ENCODE assay signal across 11 cellular contexts in the genomic region with DNA sequence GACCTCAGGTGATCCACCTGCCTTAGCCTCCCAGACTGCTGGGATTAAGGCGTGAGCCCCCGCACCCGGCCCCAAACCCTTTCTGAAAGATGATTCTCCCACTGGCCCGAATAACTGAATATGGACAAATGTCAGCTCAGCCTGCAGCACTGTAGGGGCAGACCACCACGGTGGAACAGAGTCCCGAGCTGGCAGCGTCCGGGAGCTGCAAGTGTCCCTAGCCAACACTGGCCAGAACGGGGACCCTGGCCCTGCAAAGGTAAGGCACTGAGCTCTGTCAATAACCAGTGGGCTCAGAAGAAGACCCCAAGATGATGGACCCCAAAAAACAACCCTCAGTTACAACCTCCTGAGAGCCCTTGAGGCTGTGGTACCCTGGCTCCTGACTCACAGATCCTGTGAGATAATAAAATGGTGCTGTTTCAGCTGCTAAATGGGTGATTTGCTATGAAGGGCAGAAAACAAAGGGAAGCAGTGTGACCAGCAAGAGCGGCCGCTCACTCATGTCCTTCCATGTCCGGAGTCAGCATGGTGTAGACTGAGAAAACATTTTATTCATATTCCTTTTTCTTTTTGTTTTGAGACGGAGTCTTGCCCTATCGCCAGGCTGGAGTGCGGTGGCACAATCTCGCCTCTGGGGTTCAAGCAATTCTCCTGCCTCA. TPM values are rescaled to one million over a fixed set of nuclear protein-coding genes. Genes with fewer than 3 reads are reported as not detected.
DNase-seq lines count a peak whose midpoint lies in the region; ATAC-seq, FAIRE-seq and TF ChIP-seq lines count a peak whose summit lies in the region.
"Had no signal": no experiment of that assay in that cellular context is flagged by ENCODE, and none has a peak within 500 bp of the region (broad histone marks: within the 10 kb centered on the region; RNA-seq: fewer than 3 reads in every experiment).

No MANE protein-coding gene starts in this region.

- peak overlapping the region; percentile 99 for H3K27ac Mint-ChIP-seq in CD8-positive, alpha-beta T cell
- H3K27ac Mint-ChIP-seq in astrocyte (ENCODE audit: unreplicated experiment), result peak overlapping the region; percentile 97
- peak overlapping the region; percentile 31 to 100 (median 99) for H3K27ac Mint-ChIP-seq in naive thymus-derived CD8-positive, alpha-beta T cell

- H3K4me1 Mint-ChIP-seq in CD8-positive, alpha-beta T cell (ENCODE audit: low read depth), result peaks cover 53% of the 10 kb centered on the region
- H3K4me1 Mint-ChIP-seq in astrocyte (ENCODE audit: low read depth, unreplicated experiment), result peaks cover 27% of the 10 kb centered on the region
- H3K4me1 Mint-ChIP-seq in naive thymus-derived CD8-positive, alpha-beta T cell, result peaks cover 35 to 67% (median 61%) of the 10 kb centered on the region in 4 donors

- H3K9me3 ChIP-seq in CD8-positive, alpha-beta T cell (ENCODE audit: low read length), result no peaks in the 10 kb centered on the region
- H3K9me3 ChIP-seq in astrocyte (ENCODE audit: insufficient read depth, low read depth, low read length), result no peaks in the 10 kb centered on the region

- H3K4me3 Mint-ChIP-seq in CD8-positive, alpha-beta T cell, result peak overlapping the region; percentile 97
- peak overlapping the region; percentile 100 for H3K4me3 Mint-ChIP-seq in astrocyte (ENCODE audit: unreplicated experiment)
- peak overlapping the region; percentile 95 to 100 (median 99) for H3K4me3 Mint-ChIP-seq in naive thymus-derived CD8-positive, alpha-beta T cell

- POLR2A ChIA-PET in CD8-positive, alpha-beta T cell (lab: Charles Lee), result interaction anchor here (1.7 kb wide), 1 partner anchor 89 kb away, joined by 5 read pairs; no protein-coding TSS in a partner anchor
- POLR2A ChIA-PET in naive thymus-derived CD8-positive, alpha-beta T cell (lab: Charles Lee), result interaction anchor here (0.6 to 2.9 kb wide), 8 partner anchors 15 to 836 kb away, joined by 3 to 13 read pairs (median 4); a partner anchor contains a TSS

- peaks cover 53% of the 10 kb centered on the region for H3K36me3 Mint-ChIP-seq in CD8-positive, alpha-beta T cell
- H3K36me3 Mint-ChIP-seq in astrocyte (ENCODE audit: low read depth, unreplicated experiment), result peaks cover 5% of the 10 kb centered on the region
- H3K36me3 Mint-ChIP-seq in naive thymus-derived CD8-positive, alpha-beta T cell, result peaks cover 0 to 40% (median 10%) of the 10 kb centered on the region in 3 donors

- H2AFZ ChIP-seq in KMS-11 (ENCODE audit: low read depth) (no peak overlapping the region), astrocyte (ENCODE audit: low read depth, low read length) (no peak overlapping the region)

- no peak for TF ChIP-seq CTCF in CD8-positive, alpha-beta T cell (IDR thresholded peaks at IDR 0.05)
- no peak for TF ChIP-seq CTCF in KMS-11 (conservative IDR thresholded peaks at IDR 0.05; ENCODE audit: low read depth, low read length)
- TF ChIP-seq CTCF in astrocyte (IDR thresholded peaks at IDR 0.05; ENCODE audit: insufficient read depth, low read depth, low read length), result no peak

- peaks cover 19% of the 10 kb centered on the region for H3K36me3 ChIP-seq in CD8-positive, alpha-beta T cell (ENCODE audit: insufficient read depth, low read length)
- H3K36me3 ChIP-seq in KMS-11 (ENCODE audit: insufficient read depth), result no peaks in the 10 kb centered on the region
- H3K36me3 ChIP-seq in astrocyte (ENCODE audit: insufficient read depth, low read length), result no peaks in the 10 kb centered on the region

- no peaks in the 10 kb centered on the region for H3K9me3 Mint-ChIP-seq in CD8-positive, alpha-beta T cell
- no peaks in the 10 kb centered on the region for H3K9me3 Mint-ChIP-seq in astrocyte (ENCODE audit: unreplicated experiment)
- H3K9me3 Mint-ChIP-seq in naive thymus-derived CD8-positive, alpha-beta T cell, result no peaks in the 10 kb centered on the region

- no peaks in the 10 kb centered on the region for H3K27me3 Mint-ChIP-seq in CD8-positive, alpha-beta T cell (ENCODE audit: low read depth)
- no peaks in the 10 kb centered on the region for H3K27me3 Mint-ChIP-seq in astrocyte (ENCODE audit: low read depth, unreplicated experiment)
- no peaks in the 10 kb centered on the region for H3K27me3 Mint-ChIP-seq in naive thymus-derived CD8-positive, alpha-beta T cell

- no peak for DNase-seq in CD8-positive, alpha-beta T cell
- DNase-seq in astrocyte (ENCODE audit: low read depth), result no peak
- no peak for DNase-seq in naive thymus-derived CD8-positive, alpha-beta T cell
- no peak for DNase-seq in DMS79 (lab: John Stamatoyannopoulos, UW)
- no peak for DNase-seq in NCI-H345 treated with DMSO at 0.1 percent for 48 hours (lab: John Stamatoyannopoulos, UW; ENCODE audit: unreplicated experiment)
- DNase-seq: activated CD4-positive, alpha-beta T cell treated with anti-CD3 and anti-CD28 coated beads, Interleukin-2, amount 50 U/mL, for 48 hours; NCI-H524 had no signal

- no peak overlapping the region for H3K27ac ChIP-seq in CD8-positive, alpha-beta T cell (ENCODE audit: low read depth, low read length)
- H3K27ac ChIP-seq in KMS-11 (no peak overlapping the region), astrocyte (ENCODE audit: low read depth, low read length) (peak overlapping the region; percentile 90)

- H3K27me3 ChIP-seq in CD8-positive, alpha-beta T cell (ENCODE audit: insufficient read depth, low read length), result no peaks in the 10 kb centered on the region
- H3K27me3 ChIP-seq in KMS-11 (ENCODE audit: insufficient read depth, low read depth), result no peaks in the 10 kb centered on the region
- no peaks in the 10 kb centered on the region for H3K27me3 ChIP-seq in astrocyte (ENCODE audit: insufficient read depth, low read length)

- H3K79me2 ChIP-seq in KMS-11 (ENCODE audit: insufficient read depth, low read depth) (peaks cover 46% of the 10 kb centered on the region), astrocyte (ENCODE audit: insufficient read depth, low read length) (peaks cover 69% of the 10 kb centered on the region)

- no peak overlapping the region for H3K9ac ChIP-seq in KMS-11
- peak overlapping the region; percentile 87 for H3K9ac ChIP-seq in astrocyte (ENCODE audit: low read length)

- H3K4me3 ChIP-seq in CD8-positive, alpha-beta T cell (ENCODE audit: low read depth, low read length), result peak overlapping the region; percentile 93
- H3K4me3 ChIP-seq in KMS-11 (IDR thresholded peaks at IDR 0.05; ENCODE audit: insufficient read depth, low read depth, low read length) (no peak overlapping the region), astrocyte (ENCODE audit: insufficient read depth, low read depth, low read length) (peak overlapping the region; percentile 95)

- H4K20me1 ChIP-seq in KMS-11 (ENCODE audit: insufficient read depth), result no peaks in the 10 kb centered on the region
- H4K20me1 ChIP-seq in astrocyte (ENCODE audit: insufficient read depth, low read length), result peaks cover 58% of the 10 kb centered on the region

- FAIRE-seq in astrocyte (lab: Jason Lieb, UNC), result no peak

- ATAC-seq in CD8-positive, alpha-beta T cell, result no peak
- ATAC-seq in naive thymus-derived CD8-positive, alpha-beta T cell, result no peak
- ATAC-seq in HG02981 (IDR thresholded peaks at IDR 0.05; ENCODE audit: unreplicated experiment) (no peak), GM21526 (IDR thresholded peaks at IDR 0.05; ENCODE audit: low FRiP score, unreplicated experiment) (no peak)

- CTCF ChIA-PET in CD8-positive, alpha-beta T cell (lab: Charles Lee), result interaction anchor here (0.9 to 1.9 kb wide), 3 partner anchors 38 to 65 kb away, joined by 3 to 7 read pairs (median 6); no protein-coding TSS in a partner anchor

- peak overlapping the region; percentile 96 for H3K4me2 ChIP-seq in KMS-11
- H3K4me2 ChIP-seq in astrocyte (ENCODE audit: low read length), result peak overlapping the region; percentile 90

- intact Hi-C loops in CD8-positive, alpha-beta T cell (cut with DNase I, micrococcal nuclease), result loop anchor here (5.0 kb wide), 3 partner anchors 40 to 855 kb away; a partner anchor contains a TSS

- peaks cover 43% of the 10 kb centered on the region for H3K4me1 ChIP-seq in CD8-positive, alpha-beta T cell (ENCODE audit: insufficient read depth, low read length)
- H3K4me1 ChIP-seq in KMS-11 (ENCODE audit: low read depth, poor library complexity, severe bottlenecking) (peaks cover 24% of the 10 kb centered on the region), astrocyte (ENCODE audit: insufficient read depth, low read length) (peaks cover 15% of the 10 kb centered on the region)

RNA-seq across cellular contexts. Expression of a gene that starts 1.6 kb away (rescaled TPM):
- total RNA-seq in CD8-positive, alpha-beta T cell, result 100 to 1,000 TPM; 103 to 113 TPM
- total RNA-seq in astrocyte, result 91.4 and 97.6 TPM in 2 replicates
- 100 to 1,000 TPM in 1 of 2 experiments, 10 to 100 TPM in 1; 99.1 to 102 TPM for total RNA-seq in naive thymus-derived CD8-positive, alpha-beta T cell
- polyA plus RNA-seq in naive thymus-derived CD8-positive, alpha-beta T cell, result 100 to 1,000 TPM; 187 to 197 (median 196) TPM

RNA-seq across cellular contexts. Expression of a gene that starts 1.7 kb away (rescaled TPM):
- 100 to 1,000 TPM; 123 to 126 TPM for total RNA-seq in CD8-positive, alpha-beta T cell
- total RNA-seq in astrocyte, result 52.2 and 55.4 TPM in 2 replicates
- 100 to 1,000 TPM; 166 to 175 TPM for total RNA-seq in naive thymus-derived CD8-positive, alpha-beta T cell
- 10 to 100 TPM; 10.5 to 17.3 (median 11.0) TPM for polyA plus RNA-seq in naive thymus-derived CD8-positive, alpha-beta T cell

RNA-seq across cellular contexts. Expression of a gene that starts 18.9 kb away (rescaled TPM):
- total RNA-seq in CD8-positive, alpha-beta T cell, result under 1 TPM; 0.33 to 0.46 TPM
- not detected in 2 replicates for total RNA-seq in astrocyte
- total RNA-seq in naive thymus-derived CD8-positive, alpha-beta T cell, result 1 to 10 TPM; 1.1 to 1.4 TPM
- 1 to 10 TPM; 2.7 to 9.2 (median 5.1) TPM for polyA plus RNA-seq in naive thymus-derived CD8-positive, alpha-beta T cell
- total RNA-seq: lung microvascular endothelial cell had no signal

RNA-seq across cellular contexts. Expression of a gene that starts 33.2 kb away (rescaled TPM):
- total RNA-seq in CD8-positive, alpha-beta T cell, result not detected
- 0.16 and 0.17 TPM in 2 replicates for total RNA-seq in astrocyte
- total RNA-seq in naive thymus-derived CD8-positive, alpha-beta T cell, result not detected
- polyA plus RNA-seq in naive thymus-derived CD8-positive, alpha-beta T cell, result not detected

RNA-seq across cellular contexts. Expression of a gene that starts 44.9 kb away (rescaled TPM):
- total RNA-seq in CD8-positive, alpha-beta T cell, result not detected
- 0.18 TPM in 1 of 2 replicates, not detected in the other for total RNA-seq in astrocyte
- total RNA-seq in naive thymus-derived CD8-positive, alpha-beta T cell, result under 1 TPM; 0.14 to 0.23 TPM
- under 1 TPM in 1 of 3 donors, not detected in 2; 0.15 TPM for polyA plus RNA-seq in naive thymus-derived CD8-positive, alpha-beta T cell
